35 cellular contexts compared by ENCODE assay signal in genomic region chr11:109001585-109001984, GRCh38.
DNase-seq lines count a peak whose midpoint lies in the region; ATAC-seq and TF ChIP-seq lines count a peak whose summit lies in the region.
"Had no signal": no experiment of that assay in that cellular context is flagged by ENCODE, and none has a peak within 500 bp of the region (broad histone marks: within the 10 kb centered on the region; RNA-seq: fewer than 3 reads in every experiment).

No MANE protein-coding gene starts in this region.

- H3K4me3 ChIP-seq in esophagus muscularis mucosa (no peak overlapping the region), mesendoderm (ENCODE audit: low read length) (no peak overlapping the region)
- H3K4me3 ChIP-seq: A549; BLaER1; BLaER1 treated with 17β-estradiol and CSF1 and Interleukin-3, amounts not matched to agents 10 nM and 100 nM had no signal

- H3K36me3 ChIP-seq in esophagus muscularis mucosa = no peaks in the 10 kb centered on the region
- no peaks in the 10 kb centered on the region for H3K36me3 ChIP-seq in mesendoderm (ENCODE audit: control insufficient read depth, insufficient read depth, low read length)
- H3K36me3 ChIP-seq: BE2C; BLaER1; BLaER1 treated with 17β-estradiol and CSF1 and Interleukin-3, amounts not matched to agents 10 nM and 100 nM had no signal

- intact Hi-C loops in esophagus muscularis mucosa (cut with DNase I) = no loop called here

- H3K79me2 ChIP-seq in mesendoderm (ENCODE audit: control insufficient read depth, insufficient read depth, low read length) = no peaks in the 10 kb centered on the region

- ATAC-seq in WTC11 = peak; percentile 34
- ATAC-seq in GM21360 (IDR thresholded peaks at IDR 0.05; ENCODE audit: unreplicated experiment) = no peak
- ATAC-seq in GM21367 (IDR thresholded peaks at IDR 0.05; ENCODE audit: unreplicated experiment) = no peak
- ATAC-seq: A549; CD8-positive, alpha-beta T cell had no signal

- no peak overlapping the region for H3K4me2 ChIP-seq in mesendoderm (ENCODE audit: low read length)
- H3K4me2 ChIP-seq: A549; BLaER1; BLaER1 treated with 17β-estradiol and CSF1 and Interleukin-3, amounts not matched to agents 10 nM and 100 nM had no signal

- no peak overlapping the region for H3K27ac ChIP-seq in esophagus muscularis mucosa (replicated peaks in 1 of 4)
- no peak overlapping the region for H3K27ac ChIP-seq in mesendoderm (ENCODE audit: low read depth, low read length)
- H3K27ac ChIP-seq: 22Rv1; A549; BLaER1; BLaER1 treated with 17β-estradiol and CSF1 and Interleukin-3, amounts not matched to agents 10 nM and 100 nM; C4-2B had no signal

- TF ChIP-seq POLR2A in esophagus muscularis mucosa (IDR thresholded peaks at IDR 0.05; ENCODE audit: low read depth) = no peak

- no peak overlapping the region for H4K5ac ChIP-seq in mesendoderm (ENCODE audit: low read length)

- DNase-seq in ELF-1 (ENCODE audit: low read depth, low spot score) = peak; percentile 59
- DNase-seq in WTC11 (ENCODE audit: low spot score) = no peak
- peak; percentile 60 for DNase-seq in esophagus muscularis mucosa (ENCODE audit: extremely low spot score)
- DNase-seq in mesendoderm = peak; percentile 16
- no peak for DNase-seq in dedifferentiated amniotic fluid mesenchymal stem cell (ENCODE audit: extremely low spot score)
- no peak for DNase-seq in SIG-M5 treated with dmso at 0.1 percent for 504 hours (lab: John Stamatoyannopoulos, UW; ENCODE audit: unreplicated experiment)
- DNase-seq: 8988T; ACHN; AML-193; BE2C; C1 segment of cervical spinal cord; Caco-2; Calu3; CD4-positive, alpha-beta memory T cell; CD4-positive, alpha-beta T cell; CD4-positive, CD25-positive, alpha-beta regulatory T cell; CD8-positive, alpha-beta memory T cell; CD8-positive, alpha-beta T cell; COR-L47; DMS 273 treated with DMSO at 0.1 percent for 48 hours; DMS153; DMS53; DMS79; DMS79 treated with DMSO at 0.1 percent for 48 hours; DND-41; EL had no signal

- H4K8ac ChIP-seq in mesendoderm (ENCODE audit: low read depth, low read length) = no peak overlapping the region

- POLR2A ChIA-PET in WTC11 (lab: Charles Lee) = no interaction called here

- no peaks in the 10 kb centered on the region for H3K79me1 ChIP-seq in mesendoderm (ENCODE audit: low read length)

- TF ChIP-seq EP300 in esophagus muscularis mucosa (IDR thresholded peaks at IDR 0.05) = no peak

- H3K27ac Mint-ChIP-seq in WTC11 = no peak overlapping the region
- H3K27ac Mint-ChIP-seq: B cell; CD14-positive monocyte; CD4-positive, alpha-beta memory T cell; CD4-positive, alpha-beta T cell; CD4-positive, CD25-positive, alpha-beta regulatory T cell; CD8-positive, alpha-beta memory T cell; CD8-positive, alpha-beta T cell had no signal

- H3K4me1 Mint-ChIP-seq in WTC11 = no peaks in the 10 kb centered on the region
- H3K4me1 Mint-ChIP-seq: B cell; CD4-positive, alpha-beta memory T cell; CD8-positive, alpha-beta memory T cell had no signal

- H3K27me3 ChIP-seq in esophagus muscularis mucosa (no peaks in the 10 kb centered on the region), mesendoderm (ENCODE audit: insufficient read depth, low read length, poor library complexity) (no peaks in the 10 kb centered on the region)
- H3K27me3 ChIP-seq: BE2C; BLaER1; BLaER1 treated with 17β-estradiol and CSF1 and Interleukin-3, amounts not matched to agents 10 nM and 100 nM had no signal

- H3K27me3 Mint-ChIP-seq in WTC11 (ENCODE audit: low read depth) = no peaks in the 10 kb centered on the region

- no peaks in the 10 kb centered on the region for H3K9me3 Mint-ChIP-seq in WTC11

- H2AK5ac ChIP-seq in mesendoderm (ENCODE audit: low read length) = no peak overlapping the region

- H2BK15ac ChIP-seq in mesendoderm (replicated peaks; ENCODE audit: low read depth) = no peak overlapping the region

- peaks cover 0 to 8% (median 3%) of the 10 kb centered on the region in 4 donors for H3K9me3 ChIP-seq in esophagus muscularis mucosa
- H3K9me3 ChIP-seq: A549, BE2C, Caco-2 had no signal

- no peak overlapping the region for H3K9ac ChIP-seq in mesendoderm (ENCODE audit: low read length)
- H3K9ac ChIP-seq: BLaER1; BLaER1 treated with 17β-estradiol and CSF1 and Interleukin-3, amounts not matched to agents 10 nM and 100 nM had no signal

- H3K4me1 ChIP-seq in esophagus muscularis mucosa (no peaks in the 10 kb centered on the region), mesendoderm (ENCODE audit: control insufficient read depth, low read depth, low read length) (no peaks in the 10 kb centered on the region)
- H3K4me1 ChIP-seq: A549; BE2C; BLaER1; BLaER1 treated with 17β-estradiol and CSF1 and Interleukin-3, amounts not matched to agents 10 nM and 100 nM; Caco-2 had no signal

- H3K4me3 Mint-ChIP-seq in WTC11 = no peak overlapping the region
- H3K4me3 Mint-ChIP-seq: B cell; CD14-positive monocyte; CD4-positive, alpha-beta memory T cell; CD4-positive, alpha-beta T cell; CD4-positive, CD25-positive, alpha-beta regulatory T cell; CD8-positive, alpha-beta memory T cell; CD8-positive, alpha-beta T cell had no signal

- TF ChIP-seq CTCF in WTC11 (IDR thresholded peaks at IDR 0.05) = no peak
- TF ChIP-seq CTCF in esophagus muscularis mucosa (IDR thresholded peaks at IDR 0.05) = no peak

- H3K4ac ChIP-seq in mesendoderm (ENCODE audit: low read depth, low read length) = no peak overlapping the region

- CTCF ChIA-PET in WTC11 (lab: Charles Lee) = no interaction called here

- no peaks in the 10 kb centered on the region for H3K36me3 Mint-ChIP-seq in WTC11
- H3K36me3 Mint-ChIP-seq: CD4-positive, alpha-beta memory T cell; CD4-positive, CD25-positive, alpha-beta regulatory T cell; CD8-positive, alpha-beta memory T cell; CD8-positive, alpha-beta T cell had no signal

- H3K56ac ChIP-seq in mesendoderm (ENCODE audit: low read length) = no peak overlapping the region

- H3K23ac ChIP-seq in mesendoderm (ENCODE audit: low read length) = no peak overlapping the region

- no peak overlapping the region for H2BK5ac ChIP-seq in mesendoderm (ENCODE audit: low read length)

- no peak overlapping the region for H2BK120ac ChIP-seq in mesendoderm (ENCODE audit: low read depth, low read length)

- H3K18ac ChIP-seq in mesendoderm (ENCODE audit: low read length) = no peak overlapping the region

TF ChIP-seq in WTC11, 78 proteins besides CTCF, POLR2A, EP300 and RAD21:
- TF ChIP-seq NFATC4 (CRISPR knock-in tag; IDR thresholded peaks at IDR 0.05) = no peak
- TF ChIP-seq AFF4 (CRISPR knock-in tag; IDR thresholded peaks at IDR 0.05; ENCODE audit: borderline replicate concordance) = no peak
- no peak for TF ChIP-seq MYBL2 (CRISPR knock-in tag; IDR thresholded peaks at IDR 0.05)
- TF ChIP-seq MLX (CRISPR knock-in tag; IDR thresholded peaks at IDR 0.05) = no peak
- TF ChIP-seq NR1H2 (CRISPR knock-in tag; IDR thresholded peaks at IDR 0.05) = no peak
- no peak for TF ChIP-seq MAX (CRISPR knock-in tag; IDR thresholded peaks at IDR 0.05)
- TF ChIP-seq ETV6 (CRISPR knock-in tag; IDR thresholded peaks at IDR 0.05) = no peak
- no peak for TF ChIP-seq GTF2I (CRISPR knock-in tag; conservative IDR thresholded peaks at IDR 0.05)
- TF ChIP-seq E2F1 (CRISPR knock-in tag; IDR thresholded peaks at IDR 0.05) = no peak
- no peak for TF ChIP-seq TCF7 (CRISPR knock-in tag; IDR thresholded peaks at IDR 0.05; ENCODE audit: low read depth)
- no peak for TF ChIP-seq CBFB (CRISPR knock-in tag; IDR thresholded peaks at IDR 0.05; ENCODE audit: low read depth)

Comparison
In these comparisons a context has a peak if more than half of its experiments do, and no peak if none do; other contexts are left out.
1. DNase-seq: peak in ELF-1 (single experiment), esophagus muscularis mucosa (single experiment) and mesendoderm (single experiment); none in WTC11 (single experiment), dedifferentiated amniotic fluid mesenchymal stem cell (single experiment) and SIG-M5 treated with dmso at 0.1 percent for 504 hours (single experiment).